ENCODE assay signal across 17 cellular contexts in genomic region chr15:84586641-84587160, GRCh38. TPM values are rescaled to one million over a fixed set of nuclear protein-coding genes. Genes with fewer than 3 reads are reported as not detected.
DNase-seq lines count a peak whose midpoint lies in the region; ATAC-seq and TF ChIP-seq lines count a peak whose summit lies in the region.
"Had no signal": no experiment of that assay in that cellular context is flagged by ENCODE, and none has a peak within 500 bp of the region (broad histone marks: within the 10 kb centered on the region; RNA-seq: fewer than 3 reads in every experiment).

No MANE protein-coding gene starts in this region.

- peak; percentile 43 for ATAC-seq in esophagus mucosa
- no peak for ATAC-seq in Right ventricle myocardium superior (ENCODE audit: poor library complexity)

- peaks cover 19% of the 10 kb centered on the region for H3K4me1 ChIP-seq in neuron (ENCODE audit: insufficient read depth, low read length)
- H3K4me1 ChIP-seq: Peyer's patch had no signal

- H3K4me3 ChIP-seq in neuron (ENCODE audit: low read length), result peak overlapping the region; percentile 12
- H3K4me3 ChIP-seq: Peyer's patch had no signal

- POLR2A ChIA-PET in RWPE1 (lab: Yijun Ruan, JAX; ENCODE audit: low non-redundant PET), result no interaction called here

- CTCF ChIA-PET in RWPE1 (lab: Yijun Ruan, JAX), result interaction anchor here (0.6 to 1.4 kb wide), 4 partner anchors 68 to 424 kb away, joined by 3 to 4 read pairs (median 4); partner anchors contain the start of gene WDR73

- H3K36me3 ChIP-seq in neuron (ENCODE audit: insufficient read depth, low read length), result no peaks in the 10 kb centered on the region
- H3K36me3 ChIP-seq: Peyer's patch had no signal

- H3K9me3 ChIP-seq in neuron (ENCODE audit: low read length), result no peaks in the 10 kb centered on the region
- H3K9me3 ChIP-seq: Peyer's patch had no signal

- H3K27me3 ChIP-seq in neuron (ENCODE audit: insufficient read depth, low read length), result peaks cover 3% of the 10 kb centered on the region
- H3K27me3 ChIP-seq: Peyer's patch had no signal

- TF ChIP-seq CTCF in RWPE1 (conservative IDR thresholded peaks at IDR 0.05; ENCODE audit: low read depth), result no peak

- DNase-seq in NCI-H2171 treated with DMSO at 0.1 percent for 48 hours (lab: John Stamatoyannopoulos, UW), result peak; percentile 19
- no peak for DNase-seq in NCI-H2171 (lab: John Stamatoyannopoulos, UW)
- no peak for DNase-seq in RWPE1 (ENCODE audit: low spot score)
- DNase-seq in Right ventricle myocardium superior, result no peak
- DNase-seq in T-helper 9 cell, result no peak
- DNase-seq in activated naive CD4-positive, alpha-beta T cell (lab: John Stamatoyannopoulos, UW), result no peak
- DNase-seq: 8988T, COR-L47, KBM-7, NCI-H1092 treated with DMSO at 0.1 percent for 48 hours, NCI-H1694, NCI-H82, Peyer's patch, SIG-M5 had no signal

- intact Hi-C loops in Right ventricle myocardium superior (cut with DNase I), result loop anchor here (5.0 to 10.0 kb wide), 2 partner anchors 228 to 341 kb away; partner anchors contain the start of gene ALPK3

- H3K27ac ChIP-seq in RWPE1, result peak overlapping the region; percentile 25; the same call in 1 of the 2 replicates
- H3K27ac ChIP-seq: HL-60, Peyer's patch had no signal

- peak overlapping the region; percentile 89 for H2AFZ ChIP-seq in neuron (ENCODE audit: low read depth, low read length)

RNA-seq across cellular contexts. Expression of gene ZSCAN2, which starts 14.1 kb away (rescaled TPM):
- total RNA-seq in esophagus mucosa (0.92 TPM), Right ventricle myocardium superior (6.2 TPM)
